Comparison of ENCODE assay signal across 9 cellular contexts in the genomic region with DNA sequence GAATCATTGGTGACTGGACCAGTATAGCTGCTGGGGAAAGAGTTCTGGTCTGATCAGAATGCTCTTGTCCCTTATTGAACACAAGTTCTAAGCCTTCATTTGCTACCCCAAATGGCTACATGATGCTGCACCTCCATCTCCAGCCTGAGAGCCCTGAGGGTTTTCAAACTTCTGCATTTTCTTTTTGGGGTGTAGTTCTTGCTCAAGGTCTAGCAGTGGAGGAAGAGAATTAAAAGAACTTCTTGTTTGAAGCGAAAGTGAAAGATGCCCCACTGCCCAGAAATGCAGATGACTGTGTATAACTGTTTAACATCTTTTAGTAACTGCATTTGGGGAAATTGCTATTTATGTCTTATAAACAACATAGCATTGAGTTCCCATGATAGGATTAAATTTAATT.
DNase-seq lines count a peak whose midpoint lies in the region; ATAC-seq and TF ChIP-seq lines count a peak whose summit lies in the region.
"Had no signal": no experiment of that assay in that cellular context is flagged by ENCODE, and none has a peak within 500 bp of the region (broad histone marks: within the 10 kb centered on the region; RNA-seq: fewer than 3 reads in every experiment).

No MANE protein-coding gene starts in this region.

- ATAC-seq in GM18861 (IDR thresholded peaks at IDR 0.05; ENCODE audit: unreplicated experiment) (peak; percentile 43), HG02623 (IDR thresholded peaks at IDR 0.05; ENCODE audit: unreplicated experiment) (peak; percentile 43)

- no peak overlapping the region for H3K4me3 ChIP-seq in NB4 (ENCODE audit: low read depth, low read length)
- H3K4me3 ChIP-seq: adrenal gland had no signal

- no peak for TF ChIP-seq CTCF in NB4 (IDR thresholded peaks at IDR 0.05; ENCODE audit: low read depth, low read length)

- no peak for TF ChIP-seq POLR2A in NB4 (IDR thresholded peaks at IDR 0.05; ENCODE audit: extremely low read depth, insufficient read length)

- DNase-seq in NB4 (ENCODE audit: low read depth) (peak; percentile 70), midbrain (lab: John Stamatoyannopoulos, UW) (peak; percentile 22), DMS 273 treated with DMSO at 0.1 percent for 48 hours (lab: John Stamatoyannopoulos, UW) (no peak), NCI-H1930 (lab: John Stamatoyannopoulos, UW) (no peak), putamen (ENCODE audit: low spot score) (no peak)
- DNase-seq in stimulated activated CD4-positive, alpha-beta T cell treated with anti-CD3 and anti-CD28 coated beads, Interleukin-4, amount 100 ng/mL, for 1 hour = no peak

Comparison
In these comparisons a context has a peak if more than half of its experiments do, and no peak if none do; other contexts are left out.
1. DNase-seq: peak in NB4 (single experiment) and midbrain (single experiment); none in DMS 273 treated with DMSO at 0.1 percent for 48 hours (single experiment), NCI-H1930 (0 of 2), stimulated activated CD4-positive, alpha-beta T cell treated with anti-CD3 and anti-CD28 coated beads, Interleukin-4, amount 100 ng/mL, for 1 hour (single experiment) and putamen (single experiment).